In genomic region chr5:98929123-98929981, GRCh38 we compare ENCODE assay signal across 8 cellular contexts. TPM values are rescaled to one million over a fixed set of nuclear protein-coding genes. Genes with fewer than 3 reads are reported as not detected.
A peak's percentile ranks its signal among the peaks of the same experiment; 100 is the strongest.
DNase-seq lines count a peak whose midpoint lies in the region; ATAC-seq, FAIRE-seq and TF ChIP-seq lines count a peak whose summit lies in the region.

No MANE protein-coding gene starts in this region.

- H3K27ac ChIP-seq in OCI-LY1 (ENCODE audit: low read depth, low read length, poor library complexity, severe bottlenecking) = peak overlapping the region; percentile 91

- no peaks in the 10 kb centered on the region for H3K27me3 Mint-ChIP-seq in Calu3 (ENCODE audit: unreplicated experiment)

- no peaks in the 10 kb centered on the region for H3K9me2 ChIP-seq in OCI-LY1 (ENCODE audit: low read depth, low read length)

- H3K4me3 ChIP-seq in OCI-LY1 (ENCODE audit: low read depth, low read length, poor library complexity, severe bottlenecking) = peak overlapping the region; percentile 89

- H3K4me1 ChIP-seq in OCI-LY1 (ENCODE audit: insufficient read depth, low read length, severe bottlenecking) = peaks cover 36% of the 10 kb centered on the region

- peaks cover 76% of the 10 kb centered on the region for H3K36me3 Mint-ChIP-seq in Calu3 (ENCODE audit: insufficient read depth, unreplicated experiment)

- intact Hi-C loops in Calu3 (cut with micrococcal nuclease; ENCODE audit: unreplicated experiment) = loop anchor here (1.0 kb wide), 1 partner anchor 103 kb away; no protein-coding TSS in a partner anchor

- peaks cover 19% of the 10 kb centered on the region for H3K36me3 ChIP-seq in OCI-LY1 (ENCODE audit: insufficient read depth, low read length)

- H3K27ac Mint-ChIP-seq in Calu3 (ENCODE audit: unreplicated experiment) = peak overlapping the region; percentile 92

- peak; percentile 57 for ATAC-seq in GM21381 (IDR thresholded peaks at IDR 0.05; ENCODE audit: unreplicated experiment)

- no peaks in the 10 kb centered on the region for H3K9me3 ChIP-seq in OCI-LY1 (ENCODE audit: low read length)

- no TSS peak for BruUV-seq in Calu3 (replicated peaks; lab: Mats Ljungman, UMichigan)

- no peak overlapping the region for H2AFZ ChIP-seq in OCI-LY1 (ENCODE audit: low read length)

- no peak for FAIRE-seq in HTR-8/SVneo (lab: Jason Lieb, UNC)

- H3K9ac ChIP-seq in OCI-LY1 (ENCODE audit: low read length) = peak overlapping the region; percentile 93

- H3K4me2 ChIP-seq in OCI-LY1 (ENCODE audit: low read length) = peak overlapping the region; percentile 71

- CTCF ChIA-PET in Calu3 (lab: Charles Lee) = interaction anchor here (2.0 kb wide), 2 partner anchors 96 to 103 kb away, joined by 6 to 9 read pairs; no protein-coding TSS in a partner anchor

- no peaks in the 10 kb centered on the region for H3F3A ChIP-seq in OCI-LY1 (ENCODE audit: insufficient read depth, low read length)

- TF ChIP-seq CTCF in Calu3 (IDR thresholded peaks at IDR 0.05; ENCODE audit: unreplicated experiment) (no peak), OCI-LY1 (IDR thresholded peaks at IDR 0.05; ENCODE audit: low read length) (no peak)

- peak overlapping the region; percentile 78 for H3K4me3 Mint-ChIP-seq in Calu3 (ENCODE audit: low read depth, unreplicated experiment)

- peak; percentile 88 for DNase-seq in Calu3
- peak; percentile 90 for DNase-seq in HTR-8/SVneo (ENCODE audit: insufficient read length, low spot score)
- peak; percentile 89 for DNase-seq in activated T-cell treated with anti-CD3 and anti-CD28 coated beads for 24 hours (ENCODE audit: low read depth)
- DNase-seq in epidermal melanocyte (ENCODE audit: insufficient read length, low spot score) = peak; percentile 85
- peak; percentile 77 for DNase-seq in middle frontal gyrus (ENCODE audit: extremely low spot score, low spot score)
- DNase-seq in stimulated activated CD8-positive, alpha-beta memory T cell treated with anti-CD3 and anti-CD28 coated beads, Interleukin-2, amount 100 ng/mL, for 1 hour (ENCODE audit: low read depth in 2 of 2) = peak; percentile 84 to 89

- peaks cover 22% of the 10 kb centered on the region for H3K79me2 ChIP-seq in OCI-LY1 (ENCODE audit: insufficient read depth, low read length)

- H3K9me3 Mint-ChIP-seq in Calu3 (ENCODE audit: low read depth, unreplicated experiment) = no peaks in the 10 kb centered on the region

- H3K27me3 ChIP-seq in OCI-LY1 (ENCODE audit: insufficient read depth, low read length) = no peaks in the 10 kb centered on the region

- H4K20me1 ChIP-seq in OCI-LY1 (ENCODE audit: insufficient read depth, low read length) = 0 out of 2 replicates have a peak, but pooled peaks cover 2% of the 10 kb centered on the region

- peaks cover 15% of the 10 kb centered on the region for H3K4me1 Mint-ChIP-seq in Calu3 (ENCODE audit: low read depth, unreplicated experiment)

RNA-seq across cellular contexts. Expression of gene CHD1, which starts 0.5 kb away (rescaled TPM):
- total RNA-seq in Calu3 (2022) = 79.7 and 91.6 TPM in 2 replicates

Comparison
In these comparisons a context has a peak if more than half of its experiments do, and no peak if none do; other contexts are left out.
1. Peak in every context shown above with its lines: DNase-seq, ATAC-seq, H3K4me3 ChIP-seq and H3K27ac ChIP-seq.